Comparison of ENCODE assay signal across 15 cellular contexts in the genomic region with DNA sequence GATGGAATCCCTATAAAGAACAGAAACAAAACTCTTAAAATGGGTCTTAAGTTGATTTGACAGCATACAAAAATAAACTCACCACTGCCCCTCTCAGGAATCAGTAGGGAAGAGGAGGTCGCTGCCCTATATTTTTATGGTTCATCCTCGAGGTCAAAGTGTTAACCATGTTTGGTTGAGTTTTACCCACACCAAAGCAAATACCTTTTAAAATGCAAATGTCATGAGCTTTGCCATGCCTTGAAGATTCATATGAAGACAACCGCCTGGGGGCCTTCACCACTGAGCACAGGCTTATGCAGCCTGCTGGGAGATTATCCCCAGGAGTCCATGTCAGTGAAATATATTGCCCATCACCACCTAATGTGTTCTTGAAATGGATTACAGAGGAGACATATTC.
DNase-seq lines count a peak whose midpoint lies in the region; ATAC-seq and TF ChIP-seq lines count a peak whose summit lies in the region.
"Had no signal": no experiment of that assay in that cellular context is flagged by ENCODE, and none has a peak within 500 bp of the region (broad histone marks: within the 10 kb centered on the region; RNA-seq: fewer than 3 reads in every experiment).

No MANE protein-coding gene starts in this region.

- H3K27me3 ChIP-seq in CD4-positive, alpha-beta T cell (ENCODE audit: control insufficient read depth, insufficient read depth, low read length), result no peaks in the 10 kb centered on the region

- ATAC-seq in CD4-positive, alpha-beta T cell (ENCODE audit: poor library complexity), result peak; percentile 79
- peak; percentile 93 for ATAC-seq in central memory CD8-positive, alpha-beta T cell (replicated peaks; ENCODE audit: extremely low read depth, poor library complexity, severe bottlenecking)
- ATAC-seq in HG03565 (IDR thresholded peaks at IDR 0.05; ENCODE audit: unreplicated experiment) (no peak), GM21786 (IDR thresholded peaks at IDR 0.05; ENCODE audit: unreplicated experiment) (no peak)

- no peak overlapping the region for H3K27ac ChIP-seq in CD4-positive, alpha-beta T cell (ENCODE audit: low read depth, low read length)
- H3K27ac ChIP-seq in SK-N-MC (no peak overlapping the region), coronary artery (no peak overlapping the region)
- H3K27ac ChIP-seq: VCaP had no signal

- TF ChIP-seq CTCF in CD4-positive, alpha-beta T cell (IDR thresholded peaks at IDR 0.05), result peak; percentile 33
- TF ChIP-seq CTCF in GM12873 (IDR thresholded peaks at IDR 0.05; ENCODE audit: insufficient read depth, low read depth, low read length, missing control alignments) (peak; percentile 1), coronary artery (IDR thresholded peaks at IDR 0.05) (no peak)

- peak in 2 of 10 experiments; percentile 16 for DNase-seq in CD4-positive, alpha-beta T cell
- DNase-seq in SK-N-MC (ENCODE audit: low read depth, low spot score), result peak; percentile 5
- DNase-seq in central memory CD8-positive, alpha-beta T cell (ENCODE audit: low spot score in 2 of 2), result peak in 1 of 2 donors; percentile 56
- no peak for DNase-seq in NCI-H1105 (lab: John Stamatoyannopoulos, UW)
- DNase-seq in coronary artery (ENCODE audit: low spot score), result no peak
- DNase-seq: aorta, hippocampal formation, mesenchymal stem cell, NCI-H1694 treated with DMSO at 0.1 percent for 48 hours, RPMI8226, trophoblast cell had no signal

- peak overlapping the region; percentile 50 for H3K27ac Mint-ChIP-seq in CD4-positive, alpha-beta T cell
- peak overlapping the region; percentile 73 for H3K27ac Mint-ChIP-seq in central memory CD8-positive, alpha-beta T cell (ENCODE audit: low read depth)

- CTCF ChIA-PET in CD4-positive, alpha-beta T cell (lab: Charles Lee), result interaction anchor here (0.8 to 3.5 kb wide), 21 partner anchors 9 to 83 kb away, joined by 3 to 40 read pairs (median 5); no protein-coding TSS in a partner anchor

- H3K4me3 ChIP-seq in SK-N-MC (no peak overlapping the region), coronary artery (no peak overlapping the region)

- no peaks in the 10 kb centered on the region for H3K9me3 ChIP-seq in CD4-positive, alpha-beta T cell (ENCODE audit: control insufficient read depth, low read length)
- H3K9me3 ChIP-seq in SK-N-MC (ENCODE audit: low read depth, low read length), result no peaks in the 10 kb centered on the region

- H3K9me3 Mint-ChIP-seq in CD4-positive, alpha-beta T cell, result no peaks in the 10 kb centered on the region
- no peaks in the 10 kb centered on the region for H3K9me3 Mint-ChIP-seq in central memory CD8-positive, alpha-beta T cell

- H3K4me1 Mint-ChIP-seq in CD4-positive, alpha-beta T cell (ENCODE audit: low read depth), result peaks cover 25% of the 10 kb centered on the region
- H3K4me1 Mint-ChIP-seq in central memory CD8-positive, alpha-beta T cell, result peaks cover 28% of the 10 kb centered on the region

- no peaks in the 10 kb centered on the region for H3K27me3 Mint-ChIP-seq in CD4-positive, alpha-beta T cell
- no peaks in the 10 kb centered on the region for H3K27me3 Mint-ChIP-seq in central memory CD8-positive, alpha-beta T cell

- peaks cover 46% of the 10 kb centered on the region for H3K36me3 Mint-ChIP-seq in CD4-positive, alpha-beta T cell (ENCODE audit: low read depth)
- H3K36me3 Mint-ChIP-seq in central memory CD8-positive, alpha-beta T cell (ENCODE audit: insufficient read depth), result peaks cover 6% of the 10 kb centered on the region

- intact Hi-C loops in CD4-positive, alpha-beta T cell (cut with DNase I, micrococcal nuclease), result no loop called here

- no peak overlapping the region for H3K9ac ChIP-seq in SK-N-MC (ENCODE audit: insufficient read length)

- H3K36me3 ChIP-seq in SK-N-MC (ENCODE audit: insufficient read depth, low read length), result peaks cover 3% of the 10 kb centered on the region; the same call in 1 of the 2 replicates

- no peak overlapping the region for H3K4me3 Mint-ChIP-seq in CD4-positive, alpha-beta T cell
- peak overlapping the region; percentile 37 for H3K4me3 Mint-ChIP-seq in central memory CD8-positive, alpha-beta T cell

- POLR2A ChIA-PET in CD4-positive, alpha-beta T cell (lab: Charles Lee), result interaction anchor here (0.7 to 2.3 kb wide), 7 partner anchors 8 to 31 kb away, joined by 3 to 7 read pairs (median 4); no protein-coding TSS in a partner anchor

Comparison
In these comparisons a context has a peak if more than half of its experiments do, and no peak if none do; other contexts are left out.
1. ATAC-seq: peak in CD4-positive, alpha-beta T cell (single experiment) and central memory CD8-positive, alpha-beta T cell (single experiment); none in HG03565 (single experiment) and GM21786 (single experiment).